Comparison of ENCODE assay signal across 8 cellular contexts in the genomic region with DNA sequence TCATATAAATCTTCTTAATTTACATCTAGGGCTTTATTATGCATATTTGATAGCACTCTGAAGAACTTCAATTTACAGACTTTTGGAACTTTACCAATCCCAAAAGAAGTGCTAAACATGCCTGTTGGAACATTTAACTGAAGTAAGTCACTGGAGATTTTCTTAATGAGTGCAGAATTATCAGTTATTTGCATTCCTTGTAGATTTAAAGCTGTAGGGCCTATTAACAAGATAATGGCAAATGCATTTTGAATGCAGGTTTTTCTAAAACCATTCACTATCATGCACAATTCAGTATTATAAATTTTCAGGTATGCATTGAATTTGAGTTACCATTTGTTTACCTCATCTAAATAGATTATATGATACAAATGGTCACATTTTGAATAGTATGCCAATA.
"Had no signal": no experiment of that assay in that cellular context is flagged by ENCODE, and none has a peak within 500 bp of the region (broad histone marks: within the 10 kb centered on the region; RNA-seq: fewer than 3 reads in every experiment).

No MANE protein-coding gene starts in this region.

- H3K4me3 Mint-ChIP-seq: H9, HFFc6 had no signal

- H3K36me3 ChIP-seq: HAP-1 had no signal

- H3K27ac Mint-ChIP-seq: H9, HFFc6 had no signal

- H3K4me3 ChIP-seq: GM23248, HAP-1 had no signal

- H3K27ac ChIP-seq: GM23248 had no signal

- ATAC-seq: HCT116 had no signal

- H2AFZ ChIP-seq: GM23248 had no signal

- H3K4me1 Mint-ChIP-seq: H9 had no signal

- DNase-seq: GM23248, GOT3, H7, H9, HCEC 1CT, HFFc6 had no signal
